1 cellular context compared by ENCODE assay signal in the genomic region with DNA sequence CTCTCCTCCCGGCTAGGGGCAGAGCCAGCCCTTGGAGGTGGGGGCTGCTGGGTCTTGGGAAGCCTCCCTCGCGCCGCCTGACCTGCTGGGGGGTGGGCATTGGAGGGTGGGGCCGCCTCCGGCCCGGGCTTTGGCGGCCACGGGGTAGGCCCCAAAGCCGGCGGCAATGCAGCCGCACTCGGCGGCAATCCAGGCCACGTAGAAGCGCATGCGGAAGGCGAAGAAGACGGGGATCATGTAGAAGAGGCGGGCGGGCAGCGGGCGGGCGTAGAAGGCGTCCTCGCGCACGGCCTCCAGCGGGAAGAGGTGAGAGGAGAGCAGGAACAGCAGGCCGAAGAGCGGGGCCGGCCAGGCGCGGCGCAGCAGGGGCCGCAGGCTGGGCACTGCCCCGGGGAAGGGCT.
A peak's percentile ranks its signal among the peaks of the same experiment; 100 is the strongest.
TF ChIP-seq lines count a peak whose summit lies in the region.

No MANE protein-coding gene starts in this region.

TF ChIP-seq in HepG2, 621 proteins besides CTCF, POLR2A, EP300 and RAD21:
- TF ChIP-seq RBFOX2 (IDR thresholded peaks at IDR 0.05; ENCODE audit: low read depth, low read length) (peak; percentile 39; the same call in 1 of the 2 replicates), ZBTB39 (CRISPR knock-in tag; IDR thresholded peaks at IDR 0.05) (no peak), HNRNPH1 (optimal IDR thresholded peaks at IDR 0.05; ENCODE audit: low read depth, low read length) (no peak), HBP1 (CRISPR knock-in tag; IDR thresholded peaks at IDR 0.05; ENCODE audit: low read depth) (no peak)
TF ChIP-seq in HepG2: peak in this region for 1.
